15 cellular contexts compared by ENCODE assay signal in genomic region chrX:142663330-142664095, GRCh38.
A peak's percentile ranks its signal among the peaks of the same experiment; 100 is the strongest.
DNase-seq lines count a peak whose midpoint lies in the region; ATAC-seq, FAIRE-seq and TF ChIP-seq lines count a peak whose summit lies in the region.
"Had no signal": no experiment of that assay in that cellular context is flagged by ENCODE, and none has a peak within 500 bp of the region (broad histone marks: within the 10 kb centered on the region; RNA-seq: fewer than 3 reads in every experiment).

No MANE protein-coding gene starts in this region.

- ATAC-seq in HepG2 (no peak), left lobe of liver (peak; percentile 92), HG02981 (IDR thresholded peaks at IDR 0.05; ENCODE audit: unreplicated experiment) (no peak)
- ATAC-seq: A549 had no signal

- H3K4me1 Mint-ChIP-seq in chondrocyte (ENCODE audit: low read depth) = no peaks in the 10 kb centered on the region
- no peaks in the 10 kb centered on the region for H3K4me1 Mint-ChIP-seq in activated CD4-positive, alpha-beta memory T cell treated with anti-CD3 and anti-CD28 coated beads, Interleukin-2, amount 10 ng/mL, durations not matched to agents 7 days and 5 days
- H3K4me1 Mint-ChIP-seq: CD4-positive, alpha-beta memory T cell had no signal

- DNase-seq in HepG2 (ENCODE audit: low spot score) (no peak), chondrocyte (ENCODE audit: low spot score) (peak; percentile 36), left lobe of liver (ENCODE audit: low spot score) (peak; percentile 46)
- DNase-seq in activated CD4-positive, alpha-beta memory T cell treated with anti-CD3 and anti-CD28 coated beads, Interleukin-2, amount 10 ng/mL, durations not matched to agents 7 days and 5 days = no peak
- no peak for DNase-seq in activated naive CD4-positive, alpha-beta T cell (lab: John Stamatoyannopoulos, UW)
- DNase-seq: BE2C; CD4-positive, alpha-beta memory T cell; DND-41; GF-D8 had no signal

- no peaks in the 10 kb centered on the region for H3K36me3 Mint-ChIP-seq in chondrocyte (ENCODE audit: low read depth)
- no peaks in the 10 kb centered on the region for H3K36me3 Mint-ChIP-seq in activated CD4-positive, alpha-beta memory T cell treated with anti-CD3 and anti-CD28 coated beads, Interleukin-2, amount 10 ng/mL, durations not matched to agents 7 days and 5 days (ENCODE audit: low read depth)
- H3K36me3 Mint-ChIP-seq: CD4-positive, alpha-beta memory T cell had no signal

- H3K36me3 ChIP-seq in liver (ENCODE audit: control insufficient read depth in 4 of 4, insufficient read depth in 3 of 4, low read depth in 1 of 4, low read length in 3 of 4) (no peaks in the 10 kb centered on the region), HepG2 (replicated peaks in 1 of 2; ENCODE audit: control insufficient read depth in 1 of 2, insufficient read depth in 2 of 2, low read length in 2 of 2) (no peaks in the 10 kb centered on the region)
- H3K36me3 ChIP-seq: BE2C, HAP-1 had no signal

- CTCF ChIA-PET in HepG2 (lab: Yijun Ruan, JAX; ENCODE audit: low intra/inter-chr PET ratio, low total read pairs) = no interaction called here
- CTCF ChIA-PET in activated CD4-positive, alpha-beta memory T cell treated with anti-CD3 and anti-CD28 coated beads, Interleukin-2, amount 10 ng/mL, durations not matched to agents 7 days and 5 days (lab: Charles Lee) = no interaction called here

- TF ChIP-seq CTCF in liver (IDR thresholded peaks at IDR 0.05; ENCODE audit: low read depth, low read length, missing input control) (no peak), HepG2 (CRISPR knock-in tag; IDR thresholded peaks at IDR 0.05) (no peak), chondrocyte (IDR thresholded peaks at IDR 0.05) (no peak)

- H3K27me3 ChIP-seq in liver (ENCODE audit: control insufficient read depth in 4 of 4, insufficient read depth in 4 of 4, low read length in 3 of 4) = no peaks in the 10 kb centered on the region
- no peaks in the 10 kb centered on the region for H3K27me3 ChIP-seq in HepG2 (ENCODE audit: control insufficient read depth in 1 of 2, insufficient read depth in 2 of 2, low read length in 2 of 2)
- H3K27me3 ChIP-seq: BE2C had no signal

- 26% methylated on average over 3 of the region's 3 CpGs for WGBS in liver
- 0% methylated on average over 2 of the region's 3 CpGs for WGBS in HepG2 (ENCODE audit: low lambda C conversion rate)

- intact Hi-C loops in HepG2 (cut with micrococcal nuclease; ENCODE audit: unreplicated experiment) = no loop called here

- TF ChIP-seq POLR2A in HepG2 (IDR thresholded peaks at IDR 0.05; ENCODE audit: insufficient read depth in 1 of 2, low read depth in 2 of 2, low read length in 2 of 2) = no peak

- H2AFZ ChIP-seq in HepG2 (ENCODE audit: low read length) = no peak overlapping the region

- H3K27ac ChIP-seq in liver (ENCODE audit: low read depth in 1 of 2, low read length in 2 of 2) (peak overlapping the region in 1 of 2 donors; percentile 50), HepG2 (ENCODE audit: extremely low read length, insufficient read depth, low read length) (no peak overlapping the region)
- H3K27ac ChIP-seq: A549, C4-2B had no signal

- H3K9ac ChIP-seq in liver (ENCODE audit: low read depth in 1 of 2, low read length in 2 of 2) (no peak overlapping the region), HepG2 (ENCODE audit: insufficient read depth, low read depth, low read length) (no peak overlapping the region)

- H3K4me3 Mint-ChIP-seq in chondrocyte (ENCODE audit: unreplicated experiment) = no peak overlapping the region
- no peak overlapping the region for H3K4me3 Mint-ChIP-seq in activated CD4-positive, alpha-beta memory T cell treated with anti-CD3 and anti-CD28 coated beads, Interleukin-2, amount 10 ng/mL, durations not matched to agents 7 days and 5 days
- H3K4me3 Mint-ChIP-seq: CD4-positive, alpha-beta memory T cell had no signal

- H3K79me2 ChIP-seq in HepG2 (ENCODE audit: insufficient read depth, low read length) = no peaks in the 10 kb centered on the region

- POLR2A ChIA-PET in HepG2 (lab: Yijun Ruan, JAX) = no interaction called here
- POLR2A ChIA-PET in activated CD4-positive, alpha-beta memory T cell treated with anti-CD3 and anti-CD28 coated beads, Interleukin-2, amount 10 ng/mL, durations not matched to agents 7 days and 5 days (lab: Charles Lee) = no interaction called here

- no peak overlapping the region for H3K4me3 ChIP-seq in liver (ENCODE audit: low read depth in 1 of 3, low read length in 3 of 3)
- no peak overlapping the region for H3K4me3 ChIP-seq in HepG2 (replicated peaks in 1 of 3; ENCODE audit: insufficient read depth in 1 of 3, low read depth in 2 of 3, low read length in 3 of 3)
- H3K4me3 ChIP-seq: A549, HAP-1 had no signal

- H3K27ac Mint-ChIP-seq in chondrocyte (ENCODE audit: unreplicated experiment) = no peak overlapping the region
- H3K27ac Mint-ChIP-seq in activated CD4-positive, alpha-beta memory T cell treated with anti-CD3 and anti-CD28 coated beads, Interleukin-2, amount 10 ng/mL, durations not matched to agents 7 days and 5 days = no peak overlapping the region
- H3K27ac Mint-ChIP-seq: CD4-positive, alpha-beta memory T cell had no signal

- H3K9me3 ChIP-seq in liver (ENCODE audit: control insufficient read depth in 4 of 4, low read length in 3 of 4) (peaks cover 0 to 5% (median 1%) of the 10 kb centered on the region in 4 donors), HepG2 (ENCODE audit: low read length) (peaks cover 25% of the 10 kb centered on the region)
- H3K9me3 ChIP-seq: A549, BE2C, HAP-1 had no signal

- H4K20me1 ChIP-seq in HepG2 (ENCODE audit: insufficient read depth, low read length) = no peaks in the 10 kb centered on the region

- TF ChIP-seq RAD21 in liver (IDR thresholded peaks at IDR 0.05) (peak; percentile 40 to 48), HepG2 (CRISPR knock-in tag; IDR thresholded peaks at IDR 0.05) (no peak)

- no peak for FAIRE-seq in HepG2 (lab: Jason Lieb, UNC)
- FAIRE-seq: A549, H1 had no signal

- TF ChIP-seq EP300 in HepG2 (IDR thresholded peaks at IDR 0.05; ENCODE audit: low read depth in 2 of 2, low read length in 2 of 2) = no peak
- TF ChIP-seq EP300 in HepG2 (CRISPR knock-in tag; IDR thresholded peaks at IDR 0.05; ENCODE audit: borderline replicate concordance) = no peak

- in situ Hi-C loops in HepG2 (cut with HindIII; ENCODE audit: extremely low pct_ligation_motif_present, low pct_unique_long_range_greater_than_20kb) = no loop called here

- no peaks in the 10 kb centered on the region for H3K27me3 Mint-ChIP-seq in chondrocyte (ENCODE audit: low read depth)
- no peaks in the 10 kb centered on the region for H3K27me3 Mint-ChIP-seq in activated CD4-positive, alpha-beta memory T cell treated with anti-CD3 and anti-CD28 coated beads, Interleukin-2, amount 10 ng/mL, durations not matched to agents 7 days and 5 days
- H3K27me3 Mint-ChIP-seq: CD4-positive, alpha-beta memory T cell had no signal

- H3K4me1 ChIP-seq in liver (ENCODE audit: control insufficient read depth in 4 of 4, insufficient read depth in 4 of 4, low read length in 3 of 4) (peaks cover 1 to 16% (median 13%) of the 10 kb centered on the region in 4 donors), HepG2 (ENCODE audit: insufficient read depth, low read length) (no peaks in the 10 kb centered on the region)
- H3K4me1 ChIP-seq: A549, BE2C, HAP-1 had no signal

- H3K9me3 Mint-ChIP-seq in chondrocyte (ENCODE audit: low read depth) = peaks cover 54% of the 10 kb centered on the region
- no peaks in the 10 kb centered on the region for H3K9me3 Mint-ChIP-seq in activated CD4-positive, alpha-beta memory T cell treated with anti-CD3 and anti-CD28 coated beads, Interleukin-2, amount 10 ng/mL, durations not matched to agents 7 days and 5 days

- no TSS peak for BruUV-seq in HepG2 (replicated peaks; lab: Mats Ljungman, UMichigan)

- no peak overlapping the region for H3K4me2 ChIP-seq in HepG2 (ENCODE audit: low read depth, low read length)
- H3K4me2 ChIP-seq: A549 had no signal

TF ChIP-seq in liver, 16 proteins besides CTCF, POLR2A, EP300 and RAD21 (continues in another document):
- TF ChIP-seq TAF1 (conservative IDR thresholded peaks at IDR 0.05) = no peak
- TF ChIP-seq JUND (IDR thresholded peaks at IDR 0.05) = peak; percentile 62 to 83
- TF ChIP-seq ATF3 (IDR thresholded peaks at IDR 0.05) = peak; percentile 61
- TF ChIP-seq FOXA1 (IDR thresholded peaks at IDR 0.05) = no peak

TF ChIP-seq in HepG2, 621 proteins besides CTCF, POLR2A, EP300 and RAD21 (continues in another document):
- TF ChIP-seq NAIF1 (CRISPR knock-in tag; IDR thresholded peaks at IDR 0.05; ENCODE audit: borderline replicate concordance) (no peak), ZNF766 (CRISPR knock-in tag; IDR thresholded peaks at IDR 0.05; ENCODE audit: borderline replicate concordance) (no peak), SMAD9 (CRISPR knock-in tag; IDR thresholded peaks at IDR 0.05) (no peak), ZNF317 (CRISPR knock-in tag; IDR thresholded peaks at IDR 0.05) (no peak), NFRKB (IDR thresholded peaks at IDR 0.05) (no peak), ZNF878 (CRISPR knock-in tag; IDR thresholded peaks at IDR 0.05) (no peak)
- TF ChIP-seq, protein P1, sequence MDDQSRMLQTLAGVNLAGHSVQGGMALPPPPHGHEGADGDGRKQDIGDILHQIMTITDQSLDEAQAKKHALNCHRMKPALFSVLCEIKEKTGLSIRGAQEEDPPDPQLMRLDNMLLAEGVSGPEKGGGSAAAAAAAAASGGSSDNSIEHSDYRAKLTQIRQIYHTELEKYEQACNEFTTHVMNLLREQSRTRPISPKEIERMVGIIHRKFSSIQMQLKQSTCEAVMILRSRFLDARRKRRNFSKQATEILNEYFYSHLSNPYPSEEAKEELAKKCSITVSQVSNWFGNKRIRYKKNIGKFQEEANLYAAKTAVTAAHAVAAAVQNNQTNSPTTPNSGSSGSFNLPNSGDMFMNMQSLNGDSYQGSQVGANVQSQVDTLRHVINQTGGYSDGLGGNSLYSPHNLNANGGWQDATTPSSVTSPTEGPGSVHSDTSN (CRISPR knock-in tag; IDR thresholded peaks at IDR 0.05; ENCODE audit: borderline replicate concordance) = no peak
- TF ChIP-seq, protein P2, sequence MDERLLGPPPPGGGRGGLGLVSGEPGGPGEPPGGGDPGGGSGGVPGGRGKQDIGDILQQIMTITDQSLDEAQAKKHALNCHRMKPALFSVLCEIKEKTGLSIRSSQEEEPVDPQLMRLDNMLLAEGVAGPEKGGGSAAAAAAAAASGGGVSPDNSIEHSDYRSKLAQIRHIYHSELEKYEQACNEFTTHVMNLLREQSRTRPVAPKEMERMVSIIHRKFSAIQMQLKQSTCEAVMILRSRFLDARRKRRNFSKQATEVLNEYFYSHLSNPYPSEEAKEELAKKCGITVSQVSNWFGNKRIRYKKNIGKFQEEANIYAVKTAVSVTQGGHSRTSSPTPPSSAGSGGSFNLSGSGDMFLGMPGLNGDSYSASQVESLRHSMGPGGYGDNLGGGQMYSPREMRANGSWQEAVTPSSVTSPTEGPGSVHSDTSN (CRISPR knock-in tag; IDR thresholded peaks at IDR 0.05) = no peak

Comparison
In these comparisons a context has a peak if more than half of its experiments do, and no peak if none do; other contexts are left out.
1. DNase-seq: peak in chondrocyte (single experiment) and left lobe of liver (single experiment); none in HepG2 (single experiment), activated CD4-positive, alpha-beta memory T cell treated with anti-CD3 and anti-CD28 coated beads, Interleukin-2, amount 10 ng/mL, durations not matched to agents 7 days and 5 days (single experiment) and activated naive CD4-positive, alpha-beta T cell (0 of 4).